Comparison of ENCODE assay signal across 8 cellular contexts in the genomic region with DNA sequence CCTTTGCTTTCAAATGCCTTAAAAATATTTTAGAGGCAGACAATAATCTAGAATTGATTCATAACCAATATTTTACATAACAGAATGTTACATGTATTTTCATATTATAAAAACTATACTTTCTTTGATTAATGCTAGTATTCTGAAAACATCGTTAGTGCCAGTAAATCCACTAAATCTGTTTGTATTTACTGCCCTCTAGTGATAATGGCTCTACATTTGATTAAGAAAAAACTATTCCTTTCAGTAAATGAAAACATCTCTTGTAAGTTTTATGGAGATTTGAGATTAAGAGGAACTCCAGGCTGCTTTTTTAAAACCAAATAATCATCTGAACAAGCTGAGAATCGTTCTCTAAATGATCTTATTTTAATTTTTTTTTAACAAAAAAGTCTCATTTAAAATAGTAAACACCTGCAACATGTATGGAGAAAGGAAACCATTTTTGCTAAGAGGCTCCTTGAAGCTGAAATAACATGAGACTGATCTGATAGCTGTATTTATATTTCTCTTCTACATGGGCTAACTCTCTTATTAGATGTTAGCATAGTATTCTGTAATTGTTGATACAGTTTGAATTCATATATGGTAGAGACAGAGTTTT.
A peak's percentile ranks its signal among the peaks of the same experiment; 100 is the strongest.
DNase-seq lines count a peak whose midpoint lies in the region; ATAC-seq, FAIRE-seq and TF ChIP-seq lines count a peak whose summit lies in the region.

No MANE protein-coding gene starts in this region.

- no peak overlapping the region for H3K4me3 Mint-ChIP-seq in CD14-positive monocyte
- H3K4me3 Mint-ChIP-seq in activated CD4-positive, alpha-beta memory T cell treated with anti-CD3 and anti-CD28 coated beads for 36 hours, result no peak overlapping the region

- no peak for FAIRE-seq in HTR-8/SVneo (lab: Jason Lieb, UNC)

- H3K27me3 ChIP-seq in adrenal gland (no peaks in the 10 kb centered on the region), left lung (no peaks in the 10 kb centered on the region)

- no peak for DNase-seq in CD14-positive monocyte (ENCODE audit: low spot score)
- peak; percentile 21 for DNase-seq in HTR-8/SVneo (ENCODE audit: insufficient read length, low spot score)
- no peak for DNase-seq in adrenal gland
- no peak for DNase-seq in left lung
- DNase-seq in posterior cingulate gyrus, result no peak
- no peak for DNase-seq in HEK293T (ENCODE audit: extremely low spot score)
- DNase-seq in HuH-7.5 (ENCODE audit: low spot score), result no peak
- no peak for DNase-seq in activated CD4-positive, alpha-beta memory T cell treated with anti-CD3 and anti-CD28 coated beads for 36 hours

- ATAC-seq in left lung, result peak; percentile 45

- H3K4me3 ChIP-seq in adrenal gland (no peak overlapping the region), left lung (no peak overlapping the region)

- WGBS in adrenal gland, 4 donors, result 3 to 4% (median 3%) methylated on average over 2 of the region's 2 CpGs

- H3K36me3 ChIP-seq in adrenal gland (replicated peaks in 1 of 2) (no peaks in the 10 kb centered on the region), left lung (no peaks in the 10 kb centered on the region)

- CTCF ChIA-PET in HEK293T (lab: Yijun Ruan, JAX), result interaction anchor here (0.6 to 0.7 kb wide), 2 partner anchors 116 to 771 kb away, joined by 3 to 4 read pairs; no protein-coding TSS in a partner anchor
- CTCF ChIA-PET in activated CD4-positive, alpha-beta memory T cell treated with anti-CD3 and anti-CD28 coated beads for 36 hours (lab: Charles Lee), result interaction anchor here (0.7 to 3.0 kb wide), 11 partner anchors 10 to 165 kb away, joined by 4 to 16 read pairs (median 7); no protein-coding TSS in a partner anchor

- H3K4me1 Mint-ChIP-seq in CD14-positive monocyte, result peaks cover 9% of the 10 kb centered on the region
- peaks cover 57% of the 10 kb centered on the region for H3K4me1 Mint-ChIP-seq in activated CD4-positive, alpha-beta memory T cell treated with anti-CD3 and anti-CD28 coated beads for 36 hours (ENCODE audit: low read depth)

- no peaks in the 10 kb centered on the region for H3K4me1 ChIP-seq in adrenal gland (replicated peaks in 1 of 2)
- H3K4me1 ChIP-seq in left lung, result peaks cover 0 to 15% of the 10 kb centered on the region in 2 donors

- POLR2A ChIA-PET in HEK293T (lab: Yijun Ruan, JAX), result no interaction called here
- POLR2A ChIA-PET in activated CD4-positive, alpha-beta memory T cell treated with anti-CD3 and anti-CD28 coated beads for 36 hours (lab: Charles Lee), result no interaction called here

- no peaks in the 10 kb centered on the region for H3K9me3 ChIP-seq in adrenal gland (replicated peaks in 1 of 3)
- peaks cover 0 to 11% of the 10 kb centered on the region in 2 donors for H3K9me3 ChIP-seq in left lung

- no peaks in the 10 kb centered on the region for H3K27me3 Mint-ChIP-seq in CD14-positive monocyte (ENCODE audit: low read depth in 3 of 3)
- H3K27me3 Mint-ChIP-seq in activated CD4-positive, alpha-beta memory T cell treated with anti-CD3 and anti-CD28 coated beads for 36 hours, result no peaks in the 10 kb centered on the region

- peaks cover 6 to 14% (median 9%) of the 10 kb centered on the region in 7 donors for H3K9me3 Mint-ChIP-seq in CD14-positive monocyte
- peaks cover 13% of the 10 kb centered on the region for H3K9me3 Mint-ChIP-seq in activated CD4-positive, alpha-beta memory T cell treated with anti-CD3 and anti-CD28 coated beads for 36 hours

- H3K27ac ChIP-seq in adrenal gland (no peak overlapping the region), left lung (no peak overlapping the region)

- TF ChIP-seq CTCF in CD14-positive monocyte (IDR thresholded peaks at IDR 0.05) (peak; percentile 49), adrenal gland (IDR thresholded peaks at IDR 0.05) (peak; percentile 17 to 79 (median 65)), left lung (IDR thresholded peaks at IDR 0.05) (peak in 1 of 2 donors; percentile 11)

- no peak for TF ChIP-seq POLR2A in adrenal gland (IDR thresholded peaks at IDR 0.05)

- no peak overlapping the region for H3K27ac Mint-ChIP-seq in CD14-positive monocyte
- no peak overlapping the region for H3K27ac Mint-ChIP-seq in activated CD4-positive, alpha-beta memory T cell treated with anti-CD3 and anti-CD28 coated beads for 36 hours

- peaks cover 2 to 11% of the 10 kb centered on the region in 2 donors for H3K36me3 Mint-ChIP-seq in CD14-positive monocyte
- peaks cover 21% of the 10 kb centered on the region for H3K36me3 Mint-ChIP-seq in activated CD4-positive, alpha-beta memory T cell treated with anti-CD3 and anti-CD28 coated beads for 36 hours

- intact Hi-C loops in CD14-positive monocyte (cut with micrococcal nuclease) (loop anchor here (5.0 to 10.0 kb wide), 2 partner anchors 113 to 120 kb away; no protein-coding TSS in a partner anchor), adrenal gland (cut with DNase I) (loop anchor here (2.0 to 5.0 kb wide), 2 partner anchors 117 to 120 kb away; no protein-coding TSS in a partner anchor), left lung (cut with DNase I) (loop anchor here in 1 of 2 donors (10.0 kb wide), 1 partner anchor 123 kb away; no protein-coding TSS in a partner anchor), posterior cingulate gyrus (cut with DNase I) (loop anchor here (2.0 to 5.0 kb wide), 2 partner anchors 117 to 530 kb away; no protein-coding TSS in a partner anchor)
- intact Hi-C loops in activated CD4-positive, alpha-beta memory T cell treated with anti-CD3 and anti-CD28 coated beads for 36 hours (cut with micrococcal nuclease), result loop anchor here (1.0 to 2.0 kb wide), 2 partner anchors 13 to 136 kb away; no protein-coding TSS in a partner anchor

TF ChIP-seq in HEK293T, 16 proteins besides CTCF, POLR2A, EP300 and RAD21:
- TF ChIP-seq HDGF (IDR thresholded peaks at IDR 0.05; ENCODE audit: borderline replicate concordance) (no peak), FOXK2 (IDR thresholded peaks at IDR 0.05) (no peak), SP1 (IDR thresholded peaks at IDR 0.05) (no peak), TARDBP (IDR thresholded peaks at IDR 0.05) (no peak), LEF1 (IDR thresholded peaks at IDR 0.05; ENCODE audit: borderline replicate concordance) (no peak), ARNT (IDR thresholded peaks at IDR 0.05) (no peak), SUZ12 (IDR thresholded peaks at IDR 0.05) (no peak), PKNOX1 (IDR thresholded peaks at IDR 0.05) (no peak), BHLHE40 (IDR thresholded peaks at IDR 0.05; ENCODE audit: borderline replicate concordance) (no peak), NFRKB (IDR thresholded peaks at IDR 0.05) (no peak), ELF4 (IDR thresholded peaks at IDR 0.05) (no peak), FOXM1 (IDR thresholded peaks at IDR 0.05; ENCODE audit: borderline replicate concordance) (no peak), L3MBTL2 (conservative IDR thresholded peaks at IDR 0.05) (no peak), ZNF384 (IDR thresholded peaks at IDR 0.05) (no peak), FOXA1 (IDR thresholded peaks at IDR 0.05) (no peak), CTBP1 (IDR thresholded peaks at IDR 0.05; ENCODE audit: borderline replicate concordance) (no peak)
